ENCODE assay signal across 9 cellular contexts in the genomic region with DNA sequence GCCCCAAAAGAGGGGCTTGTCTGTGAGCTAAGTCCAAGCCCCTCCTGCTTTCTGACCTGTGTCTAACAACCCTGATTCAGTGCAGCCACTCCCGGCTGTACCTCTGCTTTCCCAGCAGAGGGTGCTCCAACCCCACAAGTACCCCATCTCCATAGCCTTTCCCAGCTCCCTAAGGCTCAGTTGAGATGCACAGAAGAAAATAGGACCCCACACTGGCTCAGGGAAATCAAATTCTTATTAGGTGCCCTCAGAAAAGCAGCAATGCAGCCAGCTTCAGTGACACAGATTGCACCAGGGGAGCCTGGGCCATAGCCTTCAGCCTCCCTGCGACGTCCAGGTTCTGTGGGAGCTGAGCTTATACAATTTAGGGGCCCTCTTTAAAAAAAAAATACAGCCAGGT. TPM values are rescaled to one million over a fixed set of nuclear protein-coding genes. Genes with fewer than 3 reads are reported as not detected.
DNase-seq lines count a peak whose midpoint lies in the region; ATAC-seq and TF ChIP-seq lines count a peak whose summit lies in the region.
"Had no signal": no experiment of that assay in that cellular context is flagged by ENCODE, and none has a peak within 500 bp of the region (broad histone marks: within the 10 kb centered on the region; RNA-seq: fewer than 3 reads in every experiment).

No MANE protein-coding gene starts in this region.

- H3K27me3 Mint-ChIP-seq in GM23338 (ENCODE audit: insufficient read depth, low read depth, poor library complexity): peaks cover 6% of the 10 kb centered on the region

- H3K4me1 ChIP-seq in GM23338 (ENCODE audit: insufficient read depth) (no peaks in the 10 kb centered on the region), colonic mucosa (no peaks in the 10 kb centered on the region)

- H3K4me1 Mint-ChIP-seq in GM23338: peaks cover 4% of the 10 kb centered on the region; the same call in 2 of the 3 replicates

- H3K9me3 Mint-ChIP-seq in GM23338: peaks cover 12% of the 10 kb centered on the region; the same call in 2 of the 3 replicates

- H3K9me2 ChIP-seq in GM23338 (ENCODE audit: insufficient read depth): no peaks in the 10 kb centered on the region

- H2AFZ ChIP-seq in GM23338: no peak overlapping the region

- H3K36me3 ChIP-seq in GM23338 (ENCODE audit: insufficient read depth) (no peaks in the 10 kb centered on the region), colonic mucosa (no peaks in the 10 kb centered on the region)

- no peaks in the 10 kb centered on the region for H4K20me1 ChIP-seq in GM23338 (replicated peaks; ENCODE audit: insufficient read depth)

- no peaks in the 10 kb centered on the region for H3K27me3 ChIP-seq in GM23338 (ENCODE audit: insufficient read depth)
- H3K27me3 ChIP-seq in colonic mucosa: no peaks in the 10 kb centered on the region

- H3K9ac ChIP-seq in colonic mucosa (ENCODE audit: low read depth in 2 of 2, low read length in 2 of 2): no peak overlapping the region

- H3K36me3 Mint-ChIP-seq in GM23338 (ENCODE audit: low read depth): no peaks in the 10 kb centered on the region

- DNase-seq in AG09309 (ENCODE audit: low read depth) (peak; percentile 21), GM23338 (ENCODE audit: low spot score) (peak; percentile 90), NCI-H345 treated with DMSO at 0.1 percent for 48 hours (lab: John Stamatoyannopoulos, UW; ENCODE audit: unreplicated experiment) (peak; percentile 66), colonic mucosa (peak; percentile 48), left kidney (ENCODE audit: low read depth, low spot score) (peak; percentile 84)
- DNase-seq in activated CD4-positive, alpha-beta T cell treated with anti-CD3 and anti-CD28 coated beads for 24 hours (ENCODE audit: low read depth in 2 of 2): peak; percentile 22 to 24
- peak; percentile 40 for DNase-seq in stimulated activated CD4-positive, alpha-beta T cell treated with anti-CD3 and anti-CD28 coated beads, Interleukin-4, amount 100 ng/mL, for 1 hour

- ATAC-seq in GM23338: peak; percentile 94
- ATAC-seq in HG02970 (IDR thresholded peaks at IDR 0.05; ENCODE audit: low FRiP score, unreplicated experiment): no peak

- H3K27ac ChIP-seq in GM23338 (ENCODE audit: low read depth): no peak overlapping the region
- H3K27ac ChIP-seq in colonic mucosa: no peak overlapping the region

- no peak overlapping the region for H3K4me3 Mint-ChIP-seq in GM23338

- intact Hi-C loops in colonic mucosa (cut with DNase I): loop anchor here (5.0 kb wide), 2 partner anchors 36 to 426 kb away; no protein-coding TSS in a partner anchor

- H3K27ac Mint-ChIP-seq in GM23338: no peak overlapping the region

- no peaks in the 10 kb centered on the region for H3K9me3 ChIP-seq in colonic mucosa

- H3F3A ChIP-seq in GM23338 (replicated peaks; ENCODE audit: low read depth): no peaks in the 10 kb centered on the region

- peak; percentile 99 for TF ChIP-seq CTCF in AG09309 (IDR thresholded peaks at IDR 0.05; ENCODE audit: control insufficient read depth, insufficient read depth, low read depth, low read length, missing control alignments)
- TF ChIP-seq CTCF in GM23338 (conservative IDR thresholded peaks at IDR 0.05; ENCODE audit: low read depth in 2 of 2): peak; percentile 99
- TF ChIP-seq CTCF in colonic mucosa (IDR thresholded peaks at IDR 0.05): peak; percentile 87

- H3K4me3 ChIP-seq in AG09309 (ENCODE audit: control insufficient read depth, low read depth, low read length): no peak overlapping the region
- no peak overlapping the region for H3K4me3 ChIP-seq in GM23338
- H3K4me3 ChIP-seq in colonic mucosa: no peak overlapping the region

- no peak overlapping the region for H3K4me2 ChIP-seq in GM23338

- no peaks in the 10 kb centered on the region for H3K79me2 ChIP-seq in GM23338 (replicated peaks; ENCODE audit: insufficient read depth)

TF ChIP-seq in GM23338, 12 proteins besides CTCF, POLR2A, EP300 and RAD21:
- TF ChIP-seq EZH2 (IDR thresholded peaks at IDR 0.05; ENCODE audit: low read depth, unreplicated experiment) (no peak), JUNB (IDR thresholded peaks at IDR 0.05; ENCODE audit: unreplicated experiment) (peak; percentile 29), POLR2AphosphoS5 (IDR thresholded peaks at IDR 0.05; ENCODE audit: low read depth) (no peak), EZH2phosphoT487 (IDR thresholded peaks at IDR 0.05; ENCODE audit: unreplicated experiment) (no peak)

RNA-seq across cellular contexts. Expression of gene LRRC74A, which starts 49.9 kb away (rescaled TPM):
- total RNA-seq in GM23338 (2014; rRNA removed; shearing (Covaris generic)): not detected in 2 replicates
- polyA plus RNA-seq in GM23338 (2016; fragmentation: Nextera tagmentation; extraction: Ambion mirVana): not detected in 2 replicates
- not detected for total RNA-seq in colonic mucosa
- total RNA-seq: skeletal muscle tissue had no signal

Comparison
In these comparisons a context has a peak if more than half of its experiments do, and no peak if none do; other contexts are left out.
1. DNase-seq: peak in every context shown above with its lines; median percentile 90 in GM23338; 84 in left kidney; 66 in NCI-H345 treated with DMSO at 0.1 percent for 48 hours; 48 in colonic mucosa; 40 in stimulated activated CD4-positive, alpha-beta T cell treated with anti-CD3 and anti-CD28 coated beads, Interleukin-4, amount 100 ng/mL, for 1 hour; 23 in activated CD4-positive, alpha-beta T cell treated with anti-CD3 and anti-CD28 coated beads for 24 hours; 21 in AG09309.